In the genomic region with DNA sequence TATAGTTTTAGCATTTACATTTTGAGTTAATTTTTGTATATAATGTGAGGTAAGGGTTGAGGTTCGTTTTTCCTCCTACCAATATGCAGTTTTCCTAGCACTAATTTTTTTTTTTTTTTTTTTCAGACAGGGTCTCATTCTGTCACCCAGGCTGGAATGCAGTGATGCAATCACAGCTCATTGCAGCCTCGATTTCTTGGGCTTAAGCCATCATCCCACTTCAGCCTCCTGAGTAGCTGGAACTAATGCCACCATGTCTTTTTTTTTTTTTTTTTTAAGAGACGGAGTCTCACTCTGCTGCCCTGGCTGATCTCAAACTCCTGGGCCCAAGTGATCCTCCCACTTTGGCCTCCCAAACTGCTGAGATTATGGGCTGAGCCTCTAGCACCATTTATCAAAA, we compare ENCODE assay signal across 22 cellular contexts. TPM values are rescaled to one million over a fixed set of nuclear protein-coding genes. Genes with fewer than 3 reads are reported as not detected.
DNase-seq lines count a peak whose midpoint lies in the region; ATAC-seq and TF ChIP-seq lines count a peak whose summit lies in the region.
"Had no signal": no experiment of that assay in that cellular context is flagged by ENCODE, and none has a peak within 500 bp of the region (broad histone marks: within the 10 kb centered on the region; RNA-seq: fewer than 3 reads in every experiment).

No MANE protein-coding gene starts in this region.

- peak overlapping the region in 3 of 8 donors; percentile 39 to 65 (median 60) for H3K4me3 Mint-ChIP-seq in CD4-positive, alpha-beta memory T cell
- no peak overlapping the region for H3K4me3 Mint-ChIP-seq in activated CD4-positive, alpha-beta memory T cell treated with anti-CD3 and anti-CD28 coated beads, Interleukin-2, amount 10 ng/mL, durations not matched to agents 7 days and 5 days
- H3K4me3 Mint-ChIP-seq in effector memory CD8-positive, alpha-beta T cell, result no peak overlapping the region

- H3K27ac ChIP-seq in CD4-positive, alpha-beta memory T cell (ENCODE audit: low read depth, low read length), result peak overlapping the region; percentile 44
- H3K27ac ChIP-seq: coronary artery, epithelial cell of prostate, heart right ventricle, tibial artery had no signal

- no peak overlapping the region for H3K4me3 ChIP-seq in AG10803 (ENCODE audit: low read length)
- no peak overlapping the region for H3K4me3 ChIP-seq in CD4-positive, alpha-beta memory T cell (ENCODE audit: low read length in 2 of 2)
- H3K4me3 ChIP-seq: coronary artery, heart right ventricle, tibial artery had no signal

- POLR2A ChIA-PET in CD4-positive, alpha-beta memory T cell (lab: Charles Lee; ENCODE audit: partially characterized antibody), result interaction anchor here (0.6 to 21.1 kb wide), 5 partner anchors 9 to 1103 kb away, joined by 3 to 604 read pairs (median 4); no protein-coding TSS in a partner anchor
- POLR2A ChIA-PET in activated CD4-positive, alpha-beta memory T cell treated with anti-CD3 and anti-CD28 coated beads, Interleukin-2, amount 10 ng/mL, durations not matched to agents 7 days and 5 days (lab: Charles Lee), result interaction anchor here (0.6 to 12.6 kb wide), 4 partner anchors 14 to 24 kb away, joined by 3 to 431 read pairs (median 7); no protein-coding TSS in a partner anchor

- H3K27me3 ChIP-seq in CD4-positive, alpha-beta memory T cell (ENCODE audit: insufficient read depth, low read length), result no peaks in the 10 kb centered on the region

- H3K9me3 ChIP-seq in CD4-positive, alpha-beta memory T cell (ENCODE audit: control insufficient read depth in 1 of 2, low read length in 2 of 2), result no peaks in the 10 kb centered on the region
- H3K9me3 ChIP-seq: tibial artery had no signal

- ATAC-seq in effector memory CD8-positive, alpha-beta T cell (replicated peaks), result no peak
- ATAC-seq in HG02981 (IDR thresholded peaks at IDR 0.05; ENCODE audit: unreplicated experiment), result no peak
- no peak for ATAC-seq in GM18502 (IDR thresholded peaks at IDR 0.05; ENCODE audit: poor library complexity, unreplicated experiment)
- ATAC-seq in GM19324 (IDR thresholded peaks at IDR 0.05; ENCODE audit: low FRiP score, unreplicated experiment), result no peak
- ATAC-seq: heart right ventricle, sciatic nerve, SK-N-SH treated with all-trans-retinoic acid at 6 μM for 48 hours had no signal

- no peaks in the 10 kb centered on the region for H3K27me3 Mint-ChIP-seq in CD4-positive, alpha-beta memory T cell
- no peaks in the 10 kb centered on the region for H3K27me3 Mint-ChIP-seq in activated CD4-positive, alpha-beta memory T cell treated with anti-CD3 and anti-CD28 coated beads, Interleukin-2, amount 10 ng/mL, durations not matched to agents 7 days and 5 days
- no peaks in the 10 kb centered on the region for H3K27me3 Mint-ChIP-seq in effector memory CD8-positive, alpha-beta T cell

- H3K36me3 ChIP-seq in CD4-positive, alpha-beta memory T cell (ENCODE audit: insufficient read depth, low read length), result no peaks in the 10 kb centered on the region
- H3K36me3 ChIP-seq: heart right ventricle, tibial artery had no signal

- intact Hi-C loops in CD4-positive, alpha-beta memory T cell (cut with micrococcal nuclease), result loop anchor here (2.0 to 10.0 kb wide), 2 partner anchors 14 to 166 kb away; no protein-coding TSS in a partner anchor

- H3K27ac Mint-ChIP-seq in CD4-positive, alpha-beta memory T cell, result peak overlapping the region in 6 of 7 donors; percentile 30 to 94 (median 90)
- peak overlapping the region; percentile 29 for H3K27ac Mint-ChIP-seq in activated CD4-positive, alpha-beta memory T cell treated with anti-CD3 and anti-CD28 coated beads, Interleukin-2, amount 10 ng/mL, durations not matched to agents 7 days and 5 days
- peak overlapping the region; percentile 28 to 72 for H3K27ac Mint-ChIP-seq in effector memory CD8-positive, alpha-beta T cell

- H3K36me3 Mint-ChIP-seq in CD4-positive, alpha-beta memory T cell, result peaks cover 4 to 12% of the 10 kb centered on the region in 2 donors
- H3K36me3 Mint-ChIP-seq in activated CD4-positive, alpha-beta memory T cell treated with anti-CD3 and anti-CD28 coated beads, Interleukin-2, amount 10 ng/mL, durations not matched to agents 7 days and 5 days (ENCODE audit: low read depth), result peaks cover 39% of the 10 kb centered on the region
- H3K36me3 Mint-ChIP-seq in effector memory CD8-positive, alpha-beta T cell (ENCODE audit: insufficient read depth), result peaks cover 23% of the 10 kb centered on the region

- peaks cover 57% of the 10 kb centered on the region for H3K4me1 ChIP-seq in CD4-positive, alpha-beta memory T cell (ENCODE audit: insufficient read depth, low read length)
- H3K4me1 ChIP-seq: heart right ventricle, tibial artery had no signal

- DNase-seq in AG10803 (ENCODE audit: low read depth) (peak; percentile 12), globus pallidus (ENCODE audit: low spot score) (no peak)
- DNase-seq in CD4-positive, alpha-beta memory T cell, result no peak
- DNase-seq in activated CD4-positive, alpha-beta memory T cell treated with anti-CD3 and anti-CD28 coated beads, Interleukin-2, amount 10 ng/mL, durations not matched to agents 7 days and 5 days, result no peak
- DNase-seq in effector memory CD8-positive, alpha-beta T cell, result no peak
- DNase-seq: C1 segment of cervical spinal cord, DMS79, H7, heart right ventricle, NCI-H2081, tibial artery had no signal

- CTCF ChIA-PET in CD4-positive, alpha-beta memory T cell (lab: Charles Lee; ENCODE audit: partially characterized antibody), result interaction anchor here (1.3 to 1.9 kb wide), 4 partner anchors 9 to 49 kb away, joined by 3 to 4 read pairs (median 4); no protein-coding TSS in a partner anchor
- CTCF ChIA-PET in activated CD4-positive, alpha-beta memory T cell treated with anti-CD3 and anti-CD28 coated beads, Interleukin-2, amount 10 ng/mL, durations not matched to agents 7 days and 5 days (lab: Charles Lee), result interaction anchor here (0.9 to 1.0 kb wide), 3 partner anchors 12 to 91 kb away, joined by 3 to 5 read pairs (median 4); no protein-coding TSS in a partner anchor

- TF ChIP-seq CTCF in AG10803 (conservative IDR thresholded peaks at IDR 0.05; ENCODE audit: low read length), result no peak

- peaks cover 41 to 79% (median 55%) of the 10 kb centered on the region in 4 donors for H3K4me1 Mint-ChIP-seq in CD4-positive, alpha-beta memory T cell
- peaks cover 49% of the 10 kb centered on the region for H3K4me1 Mint-ChIP-seq in activated CD4-positive, alpha-beta memory T cell treated with anti-CD3 and anti-CD28 coated beads, Interleukin-2, amount 10 ng/mL, durations not matched to agents 7 days and 5 days
- peaks cover 36 to 42% of the 10 kb centered on the region in 2 donors for H3K4me1 Mint-ChIP-seq in effector memory CD8-positive, alpha-beta T cell (ENCODE audit: low read depth in 2 of 2)

- H3K9me3 Mint-ChIP-seq in CD4-positive, alpha-beta memory T cell, result peaks cover 0 to 8% (median 6%) of the 10 kb centered on the region in 8 donors
- peaks cover 9% of the 10 kb centered on the region for H3K9me3 Mint-ChIP-seq in activated CD4-positive, alpha-beta memory T cell treated with anti-CD3 and anti-CD28 coated beads, Interleukin-2, amount 10 ng/mL, durations not matched to agents 7 days and 5 days
- peaks cover 0 to 6% of the 10 kb centered on the region in 2 donors for H3K9me3 Mint-ChIP-seq in effector memory CD8-positive, alpha-beta T cell

RNA-seq across cellular contexts. Expression of a gene that starts 2.5 kb away (rescaled TPM):
- total RNA-seq in CD4-positive, alpha-beta memory T cell, result 10 to 100 TPM; 79.3 to 93.6 TPM
- polyA plus RNA-seq in CD4-positive, alpha-beta memory T cell, result 10 to 100 TPM; 43.1 to 58.0 TPM
- 10 to 100 TPM; 67.8 to 70.6 TPM for total RNA-seq in activated CD4-positive, alpha-beta memory T cell treated with anti-CD3 and anti-CD28 coated beads, Interleukin-2, amount 10 ng/mL, durations not matched to agents 7 days and 5 days
- total RNA-seq: H7, kidney epithelial cell had no signal

RNA-seq across cellular contexts. Expression of a gene that starts 5.3 kb away (rescaled TPM):
- total RNA-seq in CD4-positive, alpha-beta memory T cell, result 1 to 10 TPM; 1.8 to 3.2 TPM
- 1 to 10 TPM; 4.2 to 4.5 TPM for polyA plus RNA-seq in CD4-positive, alpha-beta memory T cell
- 10 to 100 TPM; 24.6 to 24.8 TPM for total RNA-seq in activated CD4-positive, alpha-beta memory T cell treated with anti-CD3 and anti-CD28 coated beads, Interleukin-2, amount 10 ng/mL, durations not matched to agents 7 days and 5 days
- total RNA-seq: H7, PC-3, sciatic nerve had no signal

RNA-seq across cellular contexts. Expression of a gene that starts 34.8 kb away (rescaled TPM):
- not detected for total RNA-seq in CD4-positive, alpha-beta memory T cell
- not detected for polyA plus RNA-seq in CD4-positive, alpha-beta memory T cell
- not detected for total RNA-seq in activated CD4-positive, alpha-beta memory T cell treated with anti-CD3 and anti-CD28 coated beads, Interleukin-2, amount 10 ng/mL, durations not matched to agents 7 days and 5 days
- total RNA-seq: H7, heart right ventricle, kidney epithelial cell, mononuclear cell, omental fat pad, sciatic nerve had no signal
- polyA plus RNA-seq: heart right ventricle had no signal

RNA-seq across cellular contexts. Expression of a gene that starts 50.4 kb away (rescaled TPM):
- total RNA-seq in CD4-positive, alpha-beta memory T cell, result not detected
- polyA plus RNA-seq in CD4-positive, alpha-beta memory T cell, result not detected
- total RNA-seq in activated CD4-positive, alpha-beta memory T cell treated with anti-CD3 and anti-CD28 coated beads, Interleukin-2, amount 10 ng/mL, durations not matched to agents 7 days and 5 days, result not detected
- total RNA-seq: H7, heart right ventricle, kidney epithelial cell, mononuclear cell, omental fat pad, sciatic nerve had no signal
- polyA plus RNA-seq: heart right ventricle had no signal

Comparison
In these comparisons a context has a peak if more than half of its experiments do, and no peak if none do; other contexts are left out.
1. H3K27ac Mint-ChIP-seq: peak in every context shown above with its lines; median percentile 90 in CD4-positive, alpha-beta memory T cell; 50 in effector memory CD8-positive, alpha-beta T cell; 29 in activated CD4-positive, alpha-beta memory T cell treated with anti-CD3 and anti-CD28 coated beads, Interleukin-2, amount 10 ng/mL, durations not matched to agents 7 days and 5 days.
2. RNA of a gene that starts 5.3 kb away (total RNA-seq): 24.6 to 24.8 TPM in activated CD4-positive, alpha-beta memory T cell treated with anti-CD3 and anti-CD28 coated beads, Interleukin-2, amount 10 ng/mL, durations not matched to agents 7 days and 5 days; 1.8 to 3.2 TPM in CD4-positive, alpha-beta memory T cell; every median in the first group is over 4 times any median in the second.